In genomic region chr19:7869910-7870511, GRCh38 we compare ENCODE assay signal across 8 cellular contexts. TPM values are rescaled to one million over a fixed set of nuclear protein-coding genes. Genes with fewer than 3 reads are reported as not detected.
DNase-seq lines count a peak whose midpoint lies in the region; ATAC-seq and TF ChIP-seq lines count a peak whose summit lies in the region.

No MANE protein-coding gene starts in this region.

- intact Hi-C loops in adrenal gland (cut with DNase I) = no loop called here

- in situ Hi-C loops in brain microvascular endothelial cell (cut with HindIII; ENCODE audit: low pct_ligation_motif_present, low sequenced_read_pairs) = no loop called here

- peaks cover 7% of the 10 kb centered on the region for H3K27me3 ChIP-seq in SJCRH30
- H3K27me3 ChIP-seq in adrenal gland = peaks cover 24% of the 10 kb centered on the region
- H3K27me3 ChIP-seq in brain microvascular endothelial cell (replicated peaks) = peaks cover 19% of the 10 kb centered on the region

- DNase-seq in activated T-cell treated with anti-CD3 and anti-CD28 coated beads for 1 hour (ENCODE audit: low read depth) (peak; percentile 37), SJCRH30 (peak; percentile 65 to 75), adrenal gland (peak; percentile 85 to 97 (median 94)), islet precursor cell (peak; percentile 84), NCI-H2107 (lab: John Stamatoyannopoulos, UW) (no peak), brain microvascular endothelial cell (no peak)
- DNase-seq in activated T-cell treated with anti-CD3 and anti-CD28 coated beads, Interleukin-2, amount 50 U/mL, for 1 hour = no peak
- peak in 1 of 2 donors; percentile 74 for DNase-seq in stimulated activated effector memory CD8-positive, alpha-beta T cell treated with anti-CD3 and anti-CD28 coated beads, Interleukin-12 subunit alpha, Interleukin-12 subunit beta, amount 100 ng/mL, for 72 hours (ENCODE audit: low spot score in 2 of 2)

- no peaks in the 10 kb centered on the region for H3K36me3 Mint-ChIP-seq in stimulated activated effector memory CD8-positive, alpha-beta T cell treated with anti-CD3 and anti-CD28 coated beads, Interleukin-12 subunit alpha, Interleukin-12 subunit beta, amount 100 ng/mL, for 72 hours

- peaks cover 2% of the 10 kb centered on the region for H3K9me3 Mint-ChIP-seq in stimulated activated effector memory CD8-positive, alpha-beta T cell treated with anti-CD3 and anti-CD28 coated beads, Interleukin-12 subunit alpha, Interleukin-12 subunit beta, amount 100 ng/mL, for 72 hours

- whole genome bisulfite sequencing in adrenal gland, 4 donors = 10 to 23% (median 11%) methylated on average over 15 to 30 of the region's 30 CpGs

- H3K4me1 Mint-ChIP-seq in stimulated activated effector memory CD8-positive, alpha-beta T cell treated with anti-CD3 and anti-CD28 coated beads, Interleukin-12 subunit alpha, Interleukin-12 subunit beta, amount 100 ng/mL, for 72 hours = peaks cover 31% of the 10 kb centered on the region

- peak; percentile 3 for ATAC-seq in stimulated activated effector memory CD8-positive, alpha-beta T cell treated with anti-CD3 and anti-CD28 coated beads, Interleukin-12 subunit alpha, Interleukin-12 subunit beta, amount 100 ng/mL, for 72 hours

- TF ChIP-seq CTCF in adrenal gland (IDR thresholded peaks at IDR 0.05) (no peak), brain microvascular endothelial cell (IDR thresholded peaks at IDR 0.05; ENCODE audit: low read depth, low read length, missing control alignments) (no peak)

- H3K4me3 Mint-ChIP-seq in stimulated activated effector memory CD8-positive, alpha-beta T cell treated with anti-CD3 and anti-CD28 coated beads, Interleukin-12 subunit alpha, Interleukin-12 subunit beta, amount 100 ng/mL, for 72 hours = peak overlapping the region; percentile 80

- H3K36me3 ChIP-seq in SJCRH30 (no peaks in the 10 kb centered on the region), adrenal gland (replicated peaks in 1 of 2) (no peaks in the 10 kb centered on the region), brain microvascular endothelial cell (replicated peaks) (no peaks in the 10 kb centered on the region)

- H3K27ac Mint-ChIP-seq in stimulated activated effector memory CD8-positive, alpha-beta T cell treated with anti-CD3 and anti-CD28 coated beads, Interleukin-12 subunit alpha, Interleukin-12 subunit beta, amount 100 ng/mL, for 72 hours = no peak overlapping the region

- TF ChIP-seq POLR2A in adrenal gland (IDR thresholded peaks at IDR 0.05) = no peak

- H3K4me3 ChIP-seq in SJCRH30 = no peak overlapping the region
- peak overlapping the region in 1 of 4 donors; percentile 65 for H3K4me3 ChIP-seq in adrenal gland
- no peak overlapping the region for H3K4me3 ChIP-seq in brain microvascular endothelial cell (ENCODE audit: low read depth, low read length)

- no peaks in the 10 kb centered on the region for H3K9me3 ChIP-seq in SJCRH30 (replicated peaks)
- no peaks in the 10 kb centered on the region for H3K9me3 ChIP-seq in adrenal gland (replicated peaks in 1 of 3)

- H3K4me1 ChIP-seq in SJCRH30 = no peaks in the 10 kb centered on the region; the same call in 1 of the 2 replicates
- peaks cover 18 to 31% of the 10 kb centered on the region in 2 donors for H3K4me1 ChIP-seq in adrenal gland (replicated peaks in 1 of 2)

- H3K27ac ChIP-seq in SJCRH30 = no peak overlapping the region
- H3K27ac ChIP-seq in adrenal gland = peak overlapping the region; percentile 73 to 99 (median 82)
- H3K27ac ChIP-seq in brain microvascular endothelial cell = no peak overlapping the region

RNA-seq across cellular contexts. Expression of gene PRR36, which starts 4.2 kb away (rescaled TPM):
- not detected in 2 replicates for total RNA-seq in SJCRH30 (2014; rRNA removed; shearing (Covaris generic))
- total RNA-seq in adrenal gland = 1 to 10 TPM in 4 of 8 donors, under 1 TPM in 3, not detected in 1; 0.47 to 5.2 (median 1.1) TPM
- 1 to 10 TPM in 2 of 3 donors, under 1 TPM in 1; 0.51 to 4.6 (median 1.5) TPM for polyA plus RNA-seq in adrenal gland

RNA-seq across cellular contexts. Expression of gene LRRC8E, which starts 18.3 kb away (rescaled TPM):
- 0.04 and 0.15 TPM in 2 replicates for total RNA-seq in SJCRH30 (2014; rRNA removed; shearing (Covaris generic))
- total RNA-seq in adrenal gland = 10 to 100 TPM in 7 of 8 donors, 1 to 10 TPM in 1; 9.2 to 22.9 (median 12.6) TPM
- polyA plus RNA-seq in adrenal gland = 10 to 100 TPM in 1 of 3 donors, 1 to 10 TPM in 2; 2.4 to 11.4 (median 3.1) TPM

RNA-seq across cellular contexts. Expression of gene MAP2K7, which starts 33.7 kb away (rescaled TPM):
- total RNA-seq in SJCRH30 (2014; rRNA removed; shearing (Covaris generic)) = 12.9 and 13.6 TPM in 2 replicates
- 10 to 100 TPM in 6 of 8 donors, 1 to 10 TPM in 2; 9.2 to 41.2 (median 23.2) TPM for total RNA-seq in adrenal gland
- polyA plus RNA-seq in adrenal gland = 100 to 1,000 TPM in 1 of 3 donors, 10 to 100 TPM in 1, 1 to 10 TPM in 1; 7.5 to 110 (median 21.7) TPM

RNA-seq across cellular contexts. Expression of gene EVI5L, which starts 40.0 kb away (rescaled TPM):
- total RNA-seq in SJCRH30 (2014; rRNA removed; shearing (Covaris generic)) = 5.5 and 6.0 TPM in 2 replicates
- 10 to 100 TPM; 12.7 to 22.2 (median 20.7) TPM for total RNA-seq in adrenal gland
- polyA plus RNA-seq in adrenal gland = 10 to 100 TPM in 2 of 3 donors, 1 to 10 TPM in 1; 9.5 to 20.8 (median 14.9) TPM

RNA-seq across cellular contexts. Expression of gene TGFBR3L, which starts 44.6 kb away (rescaled TPM):
- not detected in 2 replicates for total RNA-seq in SJCRH30 (2014; rRNA removed; shearing (Covaris generic))
- total RNA-seq in adrenal gland = 1 to 10 TPM in 3 of 8 donors, under 1 TPM in 2, not detected in 3; 0.23 to 7.0 (median 2.1) TPM
- 1 to 10 TPM in 2 of 3 donors, under 1 TPM in 1; 0.62 to 3.3 (median 1.2) TPM for polyA plus RNA-seq in adrenal gland

Comparison
In these comparisons a context has a peak if more than half of its experiments do, and no peak if none do; other contexts are left out.
1. DNase-seq: peak in activated T-cell treated with anti-CD3 and anti-CD28 coated beads for 1 hour (single experiment), SJCRH30 (2 of 2), adrenal gland (7 of 7) and islet precursor cell (single experiment); none in activated T-cell treated with anti-CD3 and anti-CD28 coated beads, Interleukin-2, amount 50 U/mL, for 1 hour (single experiment), NCI-H2107 (single experiment) and brain microvascular endothelial cell (single experiment).
2. H3K27ac ChIP-seq: peak in adrenal gland (5 of 5); none in SJCRH30 (single experiment) and brain microvascular endothelial cell (single experiment).